In the genomic region with DNA sequence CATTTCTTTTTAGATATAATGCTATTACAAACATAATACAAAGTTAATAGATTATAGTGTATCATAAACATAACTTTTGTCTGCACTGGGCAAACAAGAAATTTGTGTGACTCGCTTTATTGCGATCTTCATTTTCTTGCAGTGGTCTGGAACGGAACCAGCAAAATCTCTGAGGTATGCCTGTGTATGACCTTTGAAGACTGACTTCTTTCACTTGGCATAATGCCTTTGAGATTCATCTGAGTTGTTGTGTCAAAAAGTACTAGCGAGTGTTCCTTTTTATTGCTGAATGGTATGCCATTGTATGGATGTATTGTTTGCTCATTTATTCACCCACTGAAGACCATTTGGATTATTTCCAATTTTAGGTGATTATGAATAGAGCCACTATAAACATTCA, we compare ENCODE assay signal across 18 cellular contexts.
DNase-seq lines count a peak whose midpoint lies in the region; ATAC-seq and TF ChIP-seq lines count a peak whose summit lies in the region.
"Had no signal": no experiment of that assay in that cellular context is flagged by ENCODE, and none has a peak within 500 bp of the region (broad histone marks: within the 10 kb centered on the region; RNA-seq: fewer than 3 reads in every experiment).

No MANE protein-coding gene starts in this region.

- peaks cover 21% of the 10 kb centered on the region for H3K4me1 ChIP-seq in DOHH2 (ENCODE audit: control insufficient read depth, low read length)

- CTCF ChIA-PET in activated CD4-positive, alpha-beta T cell treated with anti-CD3 and anti-CD28 coated beads for 36 hours (lab: Charles Lee): no interaction called here

- no peaks in the 10 kb centered on the region for H3K36me3 ChIP-seq in DOHH2 (ENCODE audit: control insufficient read depth, low read length)
- H3K36me3 ChIP-seq: stomach had no signal

- H3K27ac Mint-ChIP-seq in activated CD4-positive, alpha-beta T cell treated with anti-CD3 and anti-CD28 coated beads for 36 hours: no peak overlapping the region
- H3K27ac Mint-ChIP-seq: activated T-helper 1 cell treated with anti-CD3 and anti-CD28 coated beads, Interleukin-12 subunit alpha, Interleukin-12 subunit beta, Interleukin-2, Interleukin-4 antibody, amounts not matched to agents 30 ng/mL and 10 ng/mL and 1 ng/mL, durations not matched to agents 14 hours and 24 hours and 36 hours; T-helper 17 cell had no signal

- intact Hi-C loops in activated CD4-positive, alpha-beta T cell treated with anti-CD3 and anti-CD28 coated beads for 36 hours (cut with DNase I, micrococcal nuclease): no loop called here

- H3K36me3 Mint-ChIP-seq in activated CD4-positive, alpha-beta T cell treated with anti-CD3 and anti-CD28 coated beads for 36 hours (ENCODE audit: low read depth): no peaks in the 10 kb centered on the region

- peak overlapping the region; percentile 43 for H3K4me3 ChIP-seq in DOHH2 (ENCODE audit: low read length)
- no peak overlapping the region for H3K4me3 ChIP-seq in choroid plexus epithelial cell (ENCODE audit: low read depth, low read length)
- H3K4me3 ChIP-seq: lung, stomach had no signal

- H3K9me3 ChIP-seq in DOHH2 (ENCODE audit: control insufficient read depth, insufficient read depth, low read length): no peaks in the 10 kb centered on the region; the same call in 1 of the 2 replicates
- H3K9me3 ChIP-seq: stomach had no signal

- TF ChIP-seq CTCF in DOHH2 (IDR thresholded peaks at IDR 0.05; ENCODE audit: low read depth, low read length, poor library complexity, severe bottlenecking) (no peak), choroid plexus epithelial cell (conservative IDR thresholded peaks at IDR 0.05; ENCODE audit: low read depth, low read length) (no peak)

- no peaks in the 10 kb centered on the region for H4K20me1 ChIP-seq in DOHH2 (ENCODE audit: control insufficient read depth, insufficient read depth, low read depth, low read length)

- H3K27me3 Mint-ChIP-seq in activated CD4-positive, alpha-beta T cell treated with anti-CD3 and anti-CD28 coated beads for 36 hours: no peaks in the 10 kb centered on the region
- H3K27me3 Mint-ChIP-seq: CD8-positive, alpha-beta memory T cell; T-helper 17 cell had no signal

- POLR2A ChIA-PET in activated CD4-positive, alpha-beta T cell treated with anti-CD3 and anti-CD28 coated beads for 36 hours (lab: Charles Lee): no interaction called here

- H3K4me2 ChIP-seq in DOHH2 (ENCODE audit: low read length): peak overlapping the region; percentile 55

- H3F3A ChIP-seq in DOHH2 (ENCODE audit: control insufficient read depth, insufficient read depth): no peaks in the 10 kb centered on the region

- no peaks in the 10 kb centered on the region for H3K9me2 ChIP-seq in DOHH2 (replicated peaks; ENCODE audit: control insufficient read depth, low read length)

- peak overlapping the region; percentile 47 for H3K27ac ChIP-seq in DOHH2 (ENCODE audit: low read depth, low read length)
- H3K27ac ChIP-seq: stomach had no signal

- no peak overlapping the region for H3K4me3 Mint-ChIP-seq in activated CD4-positive, alpha-beta T cell treated with anti-CD3 and anti-CD28 coated beads for 36 hours
- H3K4me3 Mint-ChIP-seq: activated T-helper 1 cell treated with anti-CD3 and anti-CD28 coated beads, Interleukin-12 subunit alpha, Interleukin-12 subunit beta, Interleukin-2, Interleukin-4 antibody, amounts not matched to agents 30 ng/mL and 10 ng/mL and 1 ng/mL, durations not matched to agents 14 hours and 24 hours and 36 hours; CD8-positive, alpha-beta memory T cell; neural crest cell; T-helper 17 cell had no signal

- DNase-seq in M059J (ENCODE audit: low read depth): peak; percentile 80
- DNase-seq in choroid plexus epithelial cell (ENCODE audit: low read depth): peak; percentile 91
- DNase-seq in non-pigmented ciliary epithelial cell (ENCODE audit: low read depth): peak; percentile 46
- no peak for DNase-seq in activated CD4-positive, alpha-beta T cell treated with anti-CD3 and anti-CD28 coated beads for 36 hours
- no peak for DNase-seq in cerebellar nuclear complex (lab: John Stamatoyannopoulos, UW)
- no peak for DNase-seq in stimulated activated CD4-positive, alpha-beta T cell treated with anti-CD3 and anti-CD28 coated beads, Interleukin-4, amount 100 ng/mL, for 24 hours
- DNase-seq: CD8-positive, alpha-beta memory T cell; effector memory CD4-positive, alpha-beta T cell; NCI-H510A treated with DMSO at 0.1 percent for 48 hours; stomach; T-helper 17 cell had no signal

- H3K4me1 Mint-ChIP-seq in activated CD4-positive, alpha-beta T cell treated with anti-CD3 and anti-CD28 coated beads for 36 hours: peaks cover 17% of the 10 kb centered on the region

- ATAC-seq in activated CD4-positive, alpha-beta T cell treated with anti-CD3 and anti-CD28 coated beads for 36 hours: no peak
- ATAC-seq in GM19397 (IDR thresholded peaks at IDR 0.05; ENCODE audit: unreplicated experiment): no peak
- ATAC-seq: Panc1, sciatic nerve had no signal

- no peaks in the 10 kb centered on the region for H3K27me3 ChIP-seq in DOHH2 (ENCODE audit: control insufficient read depth, low read length)
- H3K27me3 ChIP-seq: stomach had no signal

- no peaks in the 10 kb centered on the region for H3K79me2 ChIP-seq in DOHH2 (ENCODE audit: control insufficient read depth, low read length)

- no peaks in the 10 kb centered on the region for H3K9me3 Mint-ChIP-seq in activated CD4-positive, alpha-beta T cell treated with anti-CD3 and anti-CD28 coated beads for 36 hours (ENCODE audit: low read depth)
- H3K9me3 Mint-ChIP-seq: activated T-helper 1 cell treated with anti-CD3 and anti-CD28 coated beads, Interleukin-12 subunit alpha, Interleukin-12 subunit beta, Interleukin-2, Interleukin-4 antibody, amounts not matched to agents 30 ng/mL and 10 ng/mL and 1 ng/mL, durations not matched to agents 14 hours and 24 hours and 36 hours; CD8-positive, alpha-beta memory T cell had no signal

Comparison
In these comparisons a context has a peak if more than half of its experiments do, and no peak if none do; other contexts are left out.
1. DNase-seq: peak in M059J (single experiment), choroid plexus epithelial cell (single experiment) and non-pigmented ciliary epithelial cell (single experiment); none in activated CD4-positive, alpha-beta T cell treated with anti-CD3 and anti-CD28 coated beads for 36 hours (single experiment), cerebellar nuclear complex (0 of 2) and stimulated activated CD4-positive, alpha-beta T cell treated with anti-CD3 and anti-CD28 coated beads, Interleukin-4, amount 100 ng/mL, for 24 hours (single experiment).